24 cellular contexts compared by ENCODE assay signal in the genomic region with DNA sequence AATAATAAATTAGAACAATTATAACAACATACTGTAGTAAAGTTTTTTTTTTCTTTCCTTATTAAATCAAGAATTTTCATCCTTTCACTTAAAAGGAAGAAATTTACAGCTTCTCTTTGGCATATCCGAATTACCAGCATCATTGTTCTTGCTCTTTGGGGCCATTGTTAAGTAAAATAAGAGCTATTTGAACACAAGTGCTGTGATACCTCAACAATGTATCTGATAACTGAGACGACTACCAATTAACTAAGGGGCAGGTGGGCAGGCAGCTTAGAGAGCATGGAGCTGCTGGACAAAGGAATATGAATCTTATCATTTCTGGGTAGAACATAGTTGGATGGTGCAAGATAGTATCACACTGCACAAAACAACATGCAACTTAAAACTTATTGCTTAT.
"Had no signal": no experiment of that assay in that cellular context is flagged by ENCODE, and none has a peak within 500 bp of the region (broad histone marks: within the 10 kb centered on the region; RNA-seq: fewer than 3 reads in every experiment).

No MANE protein-coding gene starts in this region.

- H3K4me3 ChIP-seq: coronary artery, gastroesophageal sphincter, pancreas, prostate gland, skin epidermis, testis, transverse colon had no signal

- H3K4me1 ChIP-seq: gastroesophageal sphincter, pancreas, prostate gland, testis, transverse colon had no signal

- H3K27me3 ChIP-seq: dorsolateral prefrontal cortex, gastroesophageal sphincter, pancreas, testis, transverse colon had no signal

- H3K36me3 ChIP-seq: gastroesophageal sphincter, pancreas, prostate gland, transverse colon had no signal

- DNase-seq: activated B cell treated with CpG ODN at 0.5 μM for 24 hours; activated CD4-positive, alpha-beta T cell treated with anti-CD3 and anti-CD28 coated beads for 36 hours; activated CD8-positive, alpha-beta T cell treated with anti-CD3 and anti-CD28 coated beads, Interleukin-2, amount 10 ng/mL, durations not matched to agents 7 days and 5 days; activated naive CD4-positive, alpha-beta T cell; activated T-cell treated with anti-CD3 and anti-CD28 coated beads for 4 hours; activated T-cell treated with anti-CD3 and anti-CD28 coated beads, Interleukin-2, amount 50 U/mL, for 72 hours; cerebellar nuclear complex; effector memory CD4-positive, alpha-beta T cell; erythroblast; hippocampal formation; naive B cell; pancreas; retina; stimulated activated CD4-positive, alpha-beta T cell treated with anti-CD3 and anti-CD28 coated beads, Interleukin-12 subunit alpha, Interleukin-12 subunit beta, amount 100 ng/mL, for 4 hours; stimulated activated CD4-positive, alpha-beta T cell treated with anti-CD3 and anti-CD28 coated beads, Interleukin-4, amount 100 ng/mL, for 1 hour; stimulated activated naive CD8-positive, alpha-beta T cell treated with anti-CD3 and anti-CD28 coated beads, Interleukin-15, Interleukin-2, amounts not matched to agents 100 U/mL and 50 U/mL, for 24 hours; T-helper 2 cell; testis; transverse colon had no signal

- H3K27ac ChIP-seq: coronary artery, dorsolateral prefrontal cortex, gastroesophageal sphincter, pancreas, prostate gland, skin epidermis, testis, transverse colon had no signal

- H3K9me3 ChIP-seq: gastroesophageal sphincter, pancreas, prostate gland, testis, transverse colon had no signal
